ENCODE assay signal across 8 cellular contexts in genomic region chr17:58156839-58157803, GRCh38.
A peak's percentile ranks its signal among the peaks of the same experiment; 100 is the strongest.
DNase-seq lines count a peak whose midpoint lies in the region; ATAC-seq lines count a peak whose summit lies in the region.

No MANE protein-coding gene starts in this region.

- H3K4me3 ChIP-seq in NT2/D1 (ENCODE audit: insufficient read length, low read depth) = peak overlapping the region; percentile 67
- peak overlapping the region; percentile 58 for H3K4me3 ChIP-seq in iPS-11a (ENCODE audit: low read depth, low read length)

- H3K36me3 Mint-ChIP-seq in activated naive CD4-positive, alpha-beta T cell treated with anti-CD3 and anti-CD28 coated beads, Interleukin-2, amount 50 U/mL, for 24 hours = peaks cover 3% of the 10 kb centered on the region

- peaks cover 12% of the 10 kb centered on the region for H3K27me3 ChIP-seq in NT2/D1 (ENCODE audit: insufficient read depth, insufficient read length)

- H3K27me3 Mint-ChIP-seq in activated naive CD4-positive, alpha-beta T cell treated with anti-CD3 and anti-CD28 coated beads, Interleukin-2, amount 50 U/mL, for 24 hours = no peaks in the 10 kb centered on the region

- no peaks in the 10 kb centered on the region for H3K9me3 ChIP-seq in NT2/D1 (ENCODE audit: insufficient read depth, low read length)

- no peak for ATAC-seq in HG03442 (IDR thresholded peaks at IDR 0.05; ENCODE audit: unreplicated experiment)

- H3K4me1 Mint-ChIP-seq in activated naive CD4-positive, alpha-beta T cell treated with anti-CD3 and anti-CD28 coated beads, Interleukin-2, amount 50 U/mL, for 24 hours = peaks cover 72% of the 10 kb centered on the region

- H3K9ac ChIP-seq in NT2/D1 (ENCODE audit: insufficient read length, low read depth) = peak overlapping the region; percentile 91

- DNase-seq in CD1c-positive myeloid dendritic cell (ENCODE audit: extremely low spot score) (peak; percentile 35), NT2/D1 (ENCODE audit: low read depth, low spot score) (no peak), HK-2 (ENCODE audit: unreplicated experiment) (no peak), SHP77 treated with DMSO at 0.1 percent for 48 hours (lab: John Stamatoyannopoulos, UW) (no peak)
- DNase-seq in stimulated activated CD4-positive, alpha-beta T cell treated with anti-CD3 and anti-CD28 coated beads, Interleukin-12 subunit alpha, Interleukin-12 subunit beta, amount 100 ng/mL, for 48 hours (ENCODE audit: low read depth in 2 of 3, low spot score in 1 of 3) = peak; percentile 39 to 59 (median 50)

- H3K36me3 ChIP-seq in NT2/D1 (ENCODE audit: insufficient read depth, insufficient read length, low read length) = no peaks in the 10 kb centered on the region

- peak overlapping the region; percentile 95 for H3K27ac Mint-ChIP-seq in activated naive CD4-positive, alpha-beta T cell treated with anti-CD3 and anti-CD28 coated beads, Interleukin-2, amount 50 U/mL, for 24 hours

- peak overlapping the region; percentile 93 for H3K4me3 Mint-ChIP-seq in activated naive CD4-positive, alpha-beta T cell treated with anti-CD3 and anti-CD28 coated beads, Interleukin-2, amount 50 U/mL, for 24 hours

- H3K4me1 ChIP-seq in NT2/D1 (ENCODE audit: insufficient read depth, insufficient read length) = no peaks in the 10 kb centered on the region

- no peaks in the 10 kb centered on the region for H3K9me3 Mint-ChIP-seq in activated naive CD4-positive, alpha-beta T cell treated with anti-CD3 and anti-CD28 coated beads, Interleukin-2, amount 50 U/mL, for 24 hours

Comparison
In these comparisons a context has a peak if more than half of its experiments do, and no peak if none do; other contexts are left out.
1. DNase-seq: peak in CD1c-positive myeloid dendritic cell (single experiment) and stimulated activated CD4-positive, alpha-beta T cell treated with anti-CD3 and anti-CD28 coated beads, Interleukin-12 subunit alpha, Interleukin-12 subunit beta, amount 100 ng/mL, for 48 hours (3 of 3); none in NT2/D1 (single experiment), HK-2 (single experiment) and SHP77 treated with DMSO at 0.1 percent for 48 hours (single experiment).